In the genomic region with DNA sequence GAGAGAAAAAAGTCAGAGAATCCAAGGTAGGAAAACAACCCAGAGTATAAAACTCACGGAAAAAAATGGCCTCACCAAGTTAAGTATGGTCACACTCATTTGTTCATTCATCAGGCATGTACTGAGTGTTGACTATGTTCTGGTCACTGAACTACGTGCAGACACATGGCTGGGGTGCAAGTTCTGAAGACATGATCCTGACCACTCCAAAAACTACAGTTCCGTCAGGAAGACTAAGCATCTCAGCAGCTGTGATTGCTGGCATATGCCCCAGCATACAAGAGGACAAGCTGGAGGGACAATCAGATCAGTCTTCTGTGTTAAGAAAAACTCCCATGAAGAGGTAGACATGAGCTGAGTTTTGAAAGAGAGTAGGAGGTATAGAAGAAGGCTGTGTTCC, we compare ENCODE assay signal across 17 cellular contexts.
"Had no signal": no experiment of that assay in that cellular context is flagged by ENCODE, and none has a peak within 500 bp of the region (broad histone marks: within the 10 kb centered on the region; RNA-seq: fewer than 3 reads in every experiment).

No MANE protein-coding gene starts in this region.

- H3K9ac ChIP-seq: parathyroid adenoma had no signal

- H3K27me3 Mint-ChIP-seq: activated CD4-positive, alpha-beta memory T cell treated with anti-CD3 and anti-CD28 coated beads for 36 hours had no signal

- H3K36me3 ChIP-seq: breast epithelium, esophagus squamous epithelium, left lung, neutrophil, sigmoid colon, upper lobe of left lung had no signal

- H3K27ac Mint-ChIP-seq: activated CD4-positive, alpha-beta memory T cell treated with anti-CD3 and anti-CD28 coated beads for 36 hours; activated naive CD8-positive, alpha-beta T cell treated with anti-CD3 and anti-CD28 coated beads for 36 hours; nephron had no signal

- H3K4me3 ChIP-seq: breast epithelium, coronary artery, esophagus squamous epithelium, left lung, sigmoid colon, upper lobe of left lung had no signal

- H3K36me3 Mint-ChIP-seq: activated CD4-positive, alpha-beta memory T cell treated with anti-CD3 and anti-CD28 coated beads for 36 hours; activated naive CD8-positive, alpha-beta T cell treated with anti-CD3 and anti-CD28 coated beads for 36 hours had no signal

- H3K79me2 ChIP-seq: parathyroid adenoma had no signal

- H3K27ac ChIP-seq: breast epithelium, coronary artery, esophagus squamous epithelium, left lung, neutrophil, parathyroid adenoma, sigmoid colon, upper lobe of left lung had no signal

- H3K4me3 Mint-ChIP-seq: activated CD4-positive, alpha-beta memory T cell treated with anti-CD3 and anti-CD28 coated beads for 36 hours; activated naive CD8-positive, alpha-beta T cell treated with anti-CD3 and anti-CD28 coated beads for 36 hours; nephron had no signal

- DNase-seq: activated CD4-positive, alpha-beta memory T cell treated with anti-CD3 and anti-CD28 coated beads for 36 hours; activated CD4-positive, alpha-beta T cell treated with anti-CD3 and anti-CD28 coated beads for 48 hours; activated naive CD4-positive, alpha-beta T cell treated with Interleukin-2 at 50 U/mL for 16 hours; activated naive CD8-positive, alpha-beta T cell treated with anti-CD3 and anti-CD28 coated beads for 36 hours; activated T-cell treated with anti-CD3 and anti-CD28 coated beads, Interleukin-2, amount 50 U/mL, for 48 hours; esophagus squamous epithelium; left lung; sigmoid colon; stimulated activated CD4-positive, alpha-beta T cell treated with anti-CD3 and anti-CD28 coated beads, Interleukin-2, amount 100 ng/mL, for 48 hours; stimulated activated CD8-positive, alpha-beta memory T cell treated with anti-CD3 and anti-CD28 coated beads, Interleukin-4, amount 100 ng/mL, for 48 hours; stimulated activated naive CD4-positive, alpha-beta T cell; upper lobe of left lung had no signal

- H3K9me3 Mint-ChIP-seq: activated CD4-positive, alpha-beta memory T cell treated with anti-CD3 and anti-CD28 coated beads for 36 hours; activated naive CD8-positive, alpha-beta T cell treated with anti-CD3 and anti-CD28 coated beads for 36 hours; nephron had no signal

- H3K4me1 Mint-ChIP-seq: activated naive CD8-positive, alpha-beta T cell treated with anti-CD3 and anti-CD28 coated beads for 36 hours had no signal

- H2AFZ ChIP-seq: parathyroid adenoma had no signal

- H3K27me3 ChIP-seq: breast epithelium, esophagus squamous epithelium, left lung, neutrophil, sigmoid colon, upper lobe of left lung had no signal

- H3K9me3 ChIP-seq: breast epithelium, esophagus squamous epithelium, left lung, neutrophil, sigmoid colon, upper lobe of left lung had no signal

- H3K4me1 ChIP-seq: breast epithelium had no signal

- ATAC-seq: left lung had no signal
